ENCODE assay signal across 20 cellular contexts in the genomic region with DNA sequence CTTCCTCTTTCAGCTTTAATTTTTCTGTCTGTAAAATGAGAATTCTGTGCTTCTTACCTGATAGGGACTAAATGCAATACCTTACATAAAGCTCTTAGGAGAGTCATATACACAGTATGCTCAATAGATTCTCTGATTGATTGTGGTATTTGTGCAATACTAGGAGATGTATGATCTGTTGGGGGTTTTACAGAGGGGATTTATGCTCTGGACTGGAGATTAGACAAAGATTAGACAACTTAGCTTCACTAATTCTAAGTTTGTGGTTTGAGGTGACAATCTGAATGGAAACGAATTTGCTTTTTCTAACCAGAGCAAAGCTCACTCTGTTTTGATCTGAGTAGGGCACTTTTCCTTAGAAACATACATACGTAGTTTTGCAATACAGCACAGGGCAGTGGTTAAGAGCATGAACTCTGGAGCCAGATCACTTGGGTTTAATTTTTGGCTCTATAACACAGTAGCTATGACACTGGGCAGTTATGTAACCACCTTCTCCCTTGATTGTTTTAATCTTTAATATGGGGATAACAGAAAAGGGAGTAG.
"Had no signal": no experiment of that assay in that cellular context is flagged by ENCODE, and none has a peak within 500 bp of the region (broad histone marks: within the 10 kb centered on the region; RNA-seq: fewer than 3 reads in every experiment).

No MANE protein-coding gene starts in this region.

- H3K4me3 Mint-ChIP-seq: activated CD4-positive, alpha-beta memory T cell treated with anti-CD3 and anti-CD28 coated beads for 36 hours; memory B cell; nephron progenitor cell; T-helper 17 cell had no signal

- H3K36me3 ChIP-seq: gastrocnemius medialis, heart right ventricle, left lung, sigmoid colon, tibial artery, vagina had no signal

- H3K27ac ChIP-seq: body of pancreas, gastrocnemius medialis, heart right ventricle, left lung, psoas muscle, sigmoid colon, tibial artery, vagina had no signal

- H3K27me3 Mint-ChIP-seq: memory B cell had no signal

- H3K36me3 Mint-ChIP-seq: activated CD4-positive, alpha-beta memory T cell treated with anti-CD3 and anti-CD28 coated beads for 36 hours; memory B cell had no signal

- H3K9me3 ChIP-seq: body of pancreas, gastrocnemius medialis, heart right ventricle, left lung, psoas muscle, sigmoid colon, tibial artery, vagina had no signal

- H3K27ac Mint-ChIP-seq: activated CD4-positive, alpha-beta memory T cell treated with anti-CD3 and anti-CD28 coated beads for 36 hours; memory B cell; nephron progenitor cell; T-helper 17 cell had no signal

- ATAC-seq: body of pancreas, gastrocnemius medialis, heart right ventricle, left lung, SK-N-SH treated with all-trans-retinoic acid at 6 μM for 48 hours, T-helper 17 cell had no signal

- DNase-seq: activated CD4-positive, alpha-beta memory T cell treated with anti-CD3 and anti-CD28 coated beads for 36 hours; activated naive CD4-positive, alpha-beta T cell; amniotic stem cell; body of pancreas; central memory CD4-positive, alpha-beta T cell; cortex of kidney; effector memory CD4-positive, alpha-beta T cell; gastrocnemius medialis; heart right ventricle; islet precursor cell; left lung; nephron progenitor cell; psoas muscle; sigmoid colon; stimulated activated CD4-positive, alpha-beta T cell treated with anti-CD3 and anti-CD28 coated beads, Interleukin-2, amount 100 ng/mL, for 24 hours; T-helper 17 cell; tibial artery had no signal

- H3K4me1 Mint-ChIP-seq: memory B cell had no signal

- H3K27me3 ChIP-seq: body of pancreas, left lung, sigmoid colon, tibial artery, vagina had no signal

- H3K4me1 ChIP-seq: body of pancreas, gastrocnemius medialis, heart right ventricle, left lung, psoas muscle, vagina had no signal

- H3K9me3 Mint-ChIP-seq: activated CD4-positive, alpha-beta memory T cell treated with anti-CD3 and anti-CD28 coated beads for 36 hours; memory B cell; nephron progenitor cell had no signal

- H3K4me3 ChIP-seq: body of pancreas, gastrocnemius medialis, heart right ventricle, left lung, psoas muscle, sigmoid colon, tibial artery, vagina had no signal
